8 cellular contexts compared by ENCODE assay signal in the genomic region with DNA sequence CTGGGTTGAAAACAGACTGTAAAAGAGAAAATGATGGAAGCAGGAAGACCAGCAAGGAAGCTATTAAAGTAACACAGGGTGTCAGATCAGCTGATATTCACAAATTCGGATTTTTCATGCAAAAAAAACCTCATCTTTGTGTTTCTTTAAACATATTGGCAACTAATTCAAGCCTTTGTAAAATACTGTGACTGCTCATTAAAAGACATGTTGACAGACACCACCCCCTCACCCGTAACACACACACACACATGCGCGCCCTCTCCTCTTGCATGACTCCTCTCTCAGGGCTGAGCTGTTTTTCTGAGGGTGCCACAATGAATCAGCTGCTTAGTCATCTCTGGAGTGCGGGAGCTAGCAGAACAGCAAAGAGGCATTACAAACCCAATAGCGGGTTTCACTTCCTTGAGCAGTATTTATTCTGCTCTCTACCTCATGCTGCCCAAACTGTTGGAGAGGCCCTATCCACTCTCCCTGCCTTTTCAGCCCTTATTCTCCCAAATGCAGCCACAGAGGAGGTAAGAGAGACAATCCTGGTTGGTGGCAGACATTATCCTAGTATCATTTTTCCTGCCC. TPM values are rescaled to one million over a fixed set of nuclear protein-coding genes. Genes with fewer than 3 reads are reported as not detected.
DNase-seq lines count a peak whose midpoint lies in the region; ATAC-seq and TF ChIP-seq lines count a peak whose summit lies in the region.

No MANE protein-coding gene starts in this region.

- H3K9me3 ChIP-seq in RWPE2 (ENCODE audit: severe bottlenecking), result no peaks in the 10 kb centered on the region

- H3K27me3 Mint-ChIP-seq in activated T-helper 2 cell treated with anti-CD3 and anti-CD28 coated beads, Interferon-gamma antibody, Interleukin-2, Interleukin-4, amounts not matched to agents 10 μg/mL and 5 μg/mL and 100 μg/mL, durations not matched to agents 14 hours and 24 hours and 36 hours (ENCODE audit: low read depth), result peaks cover 9% of the 10 kb centered on the region

- no peaks in the 10 kb centered on the region for H3K36me3 ChIP-seq in RWPE2 (ENCODE audit: low read depth)

- DNase-seq in COLO668 (lab: John Stamatoyannopoulos, UW; ENCODE audit: unreplicated experiment) (peak; percentile 40), HK-2 (ENCODE audit: unreplicated experiment) (peak; percentile 88), RWPE2 (ENCODE audit: low spot score) (peak; percentile 93), glomerular visceral epithelial cell (ENCODE audit: extremely low spot score) (peak; percentile 93), sciatic nerve (ENCODE audit: low spot score) (peak; percentile 67), NCI-H526 treated with DMSO at 0.1 percent for 48 hours (lab: John Stamatoyannopoulos, UW) (no peak)
- DNase-seq in activated T-helper 2 cell treated with anti-CD3 and anti-CD28 coated beads, Interferon-gamma antibody, Interleukin-2, Interleukin-4, amounts not matched to agents 10 μg/mL and 5 μg/mL and 100 μg/mL, durations not matched to agents 14 hours and 24 hours and 36 hours (ENCODE audit: low spot score), result peak; percentile 87

- H3K4me3 ChIP-seq in RWPE2 (ENCODE audit: severe bottlenecking), result no peak overlapping the region

- H3K4me3 Mint-ChIP-seq in activated T-helper 2 cell treated with anti-CD3 and anti-CD28 coated beads, Interferon-gamma antibody, Interleukin-2, Interleukin-4, amounts not matched to agents 10 μg/mL and 5 μg/mL and 100 μg/mL, durations not matched to agents 14 hours and 24 hours and 36 hours (ENCODE audit: low read depth), result peak overlapping the region; percentile 66

- intact Hi-C loops in activated T-helper 2 cell treated with anti-CD3 and anti-CD28 coated beads, Interferon-gamma antibody, Interleukin-2, Interleukin-4, amounts not matched to agents 10 μg/mL and 5 μg/mL and 100 μg/mL, durations not matched to agents 14 hours and 24 hours and 36 hours (cut with micrococcal nuclease), result loop anchor here (1.0 to 10.0 kb wide), 9 partner anchors 61 to 1862 kb away; a partner anchor contains a TSS
- intact Hi-C loops in sciatic nerve (cut with DNase I), result no loop called here

- peaks cover 66% of the 10 kb centered on the region for H3K4me1 Mint-ChIP-seq in activated T-helper 2 cell treated with anti-CD3 and anti-CD28 coated beads, Interferon-gamma antibody, Interleukin-2, Interleukin-4, amounts not matched to agents 10 μg/mL and 5 μg/mL and 100 μg/mL, durations not matched to agents 14 hours and 24 hours and 36 hours (ENCODE audit: low read depth)

- H3K4me1 ChIP-seq in RWPE2 (ENCODE audit: insufficient read depth, poor library complexity, severe bottlenecking), result peaks cover 30% of the 10 kb centered on the region

- H3K27ac ChIP-seq in RWPE2 (ENCODE audit: poor library complexity, severe bottlenecking), result peak overlapping the region; percentile 71

- H3K27me3 ChIP-seq in RWPE2 (ENCODE audit: insufficient read depth, poor library complexity, severe bottlenecking), result no peaks in the 10 kb centered on the region

- H3K27ac Mint-ChIP-seq in activated T-helper 2 cell treated with anti-CD3 and anti-CD28 coated beads, Interferon-gamma antibody, Interleukin-2, Interleukin-4, amounts not matched to agents 10 μg/mL and 5 μg/mL and 100 μg/mL, durations not matched to agents 14 hours and 24 hours and 36 hours, result peak overlapping the region; percentile 82

- no peak for TF ChIP-seq CTCF in RWPE2 (IDR thresholded peaks at IDR 0.05; ENCODE audit: poor library complexity, severe bottlenecking)

- no peaks in the 10 kb centered on the region for H3K36me3 Mint-ChIP-seq in activated T-helper 2 cell treated with anti-CD3 and anti-CD28 coated beads, Interferon-gamma antibody, Interleukin-2, Interleukin-4, amounts not matched to agents 10 μg/mL and 5 μg/mL and 100 μg/mL, durations not matched to agents 14 hours and 24 hours and 36 hours (ENCODE audit: low read depth)

- ATAC-seq in GM21367 (IDR thresholded peaks at IDR 0.05; ENCODE audit: unreplicated experiment), result peak; percentile 98
- peak; percentile 96 for ATAC-seq in RWPE2 (ENCODE audit: low read depth)
- peak; percentile 83 for ATAC-seq in sciatic nerve

- H3K9me3 Mint-ChIP-seq in activated T-helper 2 cell treated with anti-CD3 and anti-CD28 coated beads, Interferon-gamma antibody, Interleukin-2, Interleukin-4, amounts not matched to agents 10 μg/mL and 5 μg/mL and 100 μg/mL, durations not matched to agents 14 hours and 24 hours and 36 hours, result no peaks in the 10 kb centered on the region

RNA-seq across cellular contexts. Expression of a gene that starts 35.8 kb away (rescaled TPM):
- not detected in 2 replicates for total RNA-seq in activated T-helper 2 cell treated with anti-CD3 and anti-CD28 coated beads, Interferon-gamma antibody, Interleukin-2, Interleukin-4, amounts not matched to agents 10 μg/mL and 5 μg/mL and 100 μg/mL, durations not matched to agents 14 hours and 24 hours and 36 hours
- 143 TPM for total RNA-seq in sciatic nerve

Comparison
In these comparisons a context has a peak if more than half of its experiments do, and no peak if none do; other contexts are left out.
1. RNA of a gene that starts 35.8 kb away (total RNA-seq): 143 TPM in sciatic nerve (single experiment); not detected in activated T-helper 2 cell treated with anti-CD3 and anti-CD28 coated beads, Interferon-gamma antibody, Interleukin-2, Interleukin-4, amounts not matched to agents 10 μg/mL and 5 μg/mL and 100 μg/mL, durations not matched to agents 14 hours and 24 hours and 36 hours; every median in the first group is over 100 times any median in the second.
2. Peak in every context shown above with its lines, with median percentiles within 50 percentile points of each other: ATAC-seq.